ENCODE assay signal across 1 cellular context in the genomic region with DNA sequence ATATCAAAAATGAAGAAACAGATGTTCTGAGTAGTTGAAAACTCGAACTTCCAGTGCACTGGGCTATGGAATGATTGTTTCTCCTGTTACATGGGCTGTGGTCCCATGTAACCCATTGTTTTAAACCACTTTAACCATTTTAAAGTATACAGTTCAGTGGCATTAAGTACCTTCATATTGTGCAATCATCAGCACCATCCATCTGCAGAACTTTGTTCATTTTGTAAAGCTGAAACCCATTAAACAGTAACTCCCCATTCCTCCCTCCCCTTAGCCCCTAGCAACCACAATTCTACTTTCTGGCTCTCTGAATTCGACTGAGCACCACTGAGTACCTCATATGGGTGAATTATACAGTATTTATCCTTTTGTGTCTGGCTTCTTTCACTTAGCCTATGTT.
TF ChIP-seq lines count a peak whose summit lies in the region.

No MANE protein-coding gene starts in this region.

TF ChIP-seq in HepG2, 621 proteins besides CTCF, POLR2A, EP300 and RAD21 (continued from another document):
- TF ChIP-seq, protein P1, sequence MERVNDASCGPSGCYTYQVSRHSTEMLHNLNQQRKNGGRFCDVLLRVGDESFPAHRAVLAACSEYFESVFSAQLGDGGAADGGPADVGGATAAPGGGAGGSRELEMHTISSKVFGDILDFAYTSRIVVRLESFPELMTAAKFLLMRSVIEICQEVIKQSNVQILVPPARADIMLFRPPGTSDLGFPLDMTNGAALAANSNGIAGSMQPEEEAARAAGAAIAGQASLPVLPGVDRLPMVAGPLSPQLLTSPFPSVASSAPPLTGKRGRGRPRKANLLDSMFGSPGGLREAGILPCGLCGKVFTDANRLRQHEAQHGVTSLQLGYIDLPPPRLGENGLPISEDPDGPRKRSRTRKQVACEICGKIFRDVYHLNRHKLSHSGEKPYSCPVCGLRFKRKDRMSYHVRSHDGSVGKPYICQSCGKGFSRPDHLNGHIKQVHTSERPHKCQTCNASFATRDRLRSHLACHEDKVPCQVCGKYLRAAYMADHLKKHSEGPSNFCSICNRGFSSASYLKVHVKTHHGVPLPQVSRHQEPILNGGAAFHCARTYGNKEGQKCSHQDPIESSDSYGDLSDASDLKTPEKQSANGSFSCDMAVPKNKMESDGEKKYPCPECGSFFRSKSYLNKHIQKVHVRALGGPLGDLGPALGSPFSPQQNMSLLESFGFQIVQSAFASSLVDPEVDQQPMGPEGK (CRISPR knock-in tag; IDR thresholded peaks at IDR 0.05), result no peak
- TF ChIP-seq RBM22 (optimal IDR thresholded peaks at IDR 0.05; ENCODE audit: low read length) (no peak), ATM (IDR thresholded peaks at IDR 0.05; ENCODE audit: borderline replicate concordance) (no peak), SUZ12 (IDR thresholded peaks at IDR 0.05; ENCODE audit: low read depth, low read length) (no peak), NAIF1 (CRISPR knock-in tag; IDR thresholded peaks at IDR 0.05; ENCODE audit: borderline replicate concordance) (no peak), XRCC5 (optimal IDR thresholded peaks at IDR 0.05; ENCODE audit: low read length) (no peak), CCDC6 (CRISPR knock-in tag; IDR thresholded peaks at IDR 0.05) (no peak), CHCHD3 (CRISPR knock-in tag; IDR thresholded peaks at IDR 0.05) (no peak), FOSL1 (CRISPR knock-in tag; IDR thresholded peaks at IDR 0.05; ENCODE audit: borderline replicate concordance) (no peak), SOX13 (IDR thresholded peaks at IDR 0.05) (no peak), SOX13 (CRISPR knock-in tag; conservative IDR thresholded peaks at IDR 0.05 in 1 of 2, IDR thresholded peaks at IDR 0.05 in 1 of 2) (peak in 1 of 2 experiments; percentile 64; a peak in 2 of 4 replicates), SOX5 (CRISPR knock-in tag; IDR thresholded peaks at IDR 0.05; ENCODE audit: borderline replicate concordance) (peak; percentile 49; the same call in 1 of the 2 replicates), ZNF33B (CRISPR knock-in tag; IDR thresholded peaks at IDR 0.05) (no peak), ZEB1 (IDR thresholded peaks at IDR 0.05; ENCODE audit: insufficient replicate concordance, low read depth) (no peak), ZFY (CRISPR knock-in tag; IDR thresholded peaks at IDR 0.05) (no peak), YY1 (IDR thresholded peaks at IDR 0.05; ENCODE audit: insufficient read depth, insufficient replicate concordance, low read depth, low read length) (no peak), CBX5 (CRISPR knock-in tag; IDR thresholded peaks at IDR 0.05; ENCODE audit: borderline replicate concordance) (no peak), ZNF337 (CRISPR knock-in tag; IDR thresholded peaks at IDR 0.05; ENCODE audit: borderline replicate concordance, low read depth) (no peak), POGZ (CRISPR knock-in tag; IDR thresholded peaks at IDR 0.05) (0 out of 2 replicates have a peak, but pooled peaks have one; percentile 30), PPARG (CRISPR knock-in tag; conservative IDR thresholded peaks at IDR 0.05) (no peak), THYN1 (CRISPR knock-in tag; IDR thresholded peaks at IDR 0.05; ENCODE audit: borderline replicate concordance, low read depth) (no peak), MEF2D (CRISPR knock-in tag; IDR thresholded peaks at IDR 0.05) (0 out of 2 replicates have a peak, but pooled peaks have one; percentile 35), ZBTB21 (CRISPR knock-in tag; IDR thresholded peaks at IDR 0.05) (no peak), RXRA (CRISPR knock-in tag; IDR thresholded peaks at IDR 0.05) (no peak), ZSCAN12 (CRISPR knock-in tag; IDR thresholded peaks at IDR 0.05) (no peak), KLF16 (CRISPR knock-in tag; IDR thresholded peaks at IDR 0.05) (no peak), IKZF1 (IDR thresholded peaks at IDR 0.05) (no peak), KAT7 (CRISPR knock-in tag; IDR thresholded peaks at IDR 0.05; ENCODE audit: borderline replicate concordance) (no peak), SOX6 (IDR thresholded peaks at IDR 0.05) (no peak), SOX6 (CRISPR knock-in tag; IDR thresholded peaks at IDR 0.05) (peak; percentile 49; the same call in 1 of the 2 replicates), BHLHE40 (IDR thresholded peaks at IDR 0.05; ENCODE audit: low read length) (no peak), HIVEP1 (CRISPR knock-in tag; IDR thresholded peaks at IDR 0.05) (no peak), TSC22D2 (CRISPR knock-in tag; IDR thresholded peaks at IDR 0.05; ENCODE audit: borderline replicate concordance) (no peak)
- TF ChIP-seq, protein P2, sequence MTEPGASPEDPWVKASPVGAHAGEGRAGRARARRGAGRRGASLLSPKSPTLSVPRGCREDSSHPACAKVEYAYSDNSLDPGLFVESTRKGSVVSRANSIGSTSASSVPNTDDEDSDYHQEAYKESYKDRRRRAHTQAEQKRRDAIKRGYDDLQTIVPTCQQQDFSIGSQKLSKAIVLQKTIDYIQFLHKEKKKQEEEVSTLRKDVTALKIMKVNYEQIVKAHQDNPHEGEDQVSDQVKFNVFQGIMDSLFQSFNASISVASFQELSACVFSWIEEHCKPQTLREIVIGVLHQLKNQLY (CRISPR knock-in tag; IDR thresholded peaks at IDR 0.05), result no peak
- TF ChIP-seq, protein P3, sequence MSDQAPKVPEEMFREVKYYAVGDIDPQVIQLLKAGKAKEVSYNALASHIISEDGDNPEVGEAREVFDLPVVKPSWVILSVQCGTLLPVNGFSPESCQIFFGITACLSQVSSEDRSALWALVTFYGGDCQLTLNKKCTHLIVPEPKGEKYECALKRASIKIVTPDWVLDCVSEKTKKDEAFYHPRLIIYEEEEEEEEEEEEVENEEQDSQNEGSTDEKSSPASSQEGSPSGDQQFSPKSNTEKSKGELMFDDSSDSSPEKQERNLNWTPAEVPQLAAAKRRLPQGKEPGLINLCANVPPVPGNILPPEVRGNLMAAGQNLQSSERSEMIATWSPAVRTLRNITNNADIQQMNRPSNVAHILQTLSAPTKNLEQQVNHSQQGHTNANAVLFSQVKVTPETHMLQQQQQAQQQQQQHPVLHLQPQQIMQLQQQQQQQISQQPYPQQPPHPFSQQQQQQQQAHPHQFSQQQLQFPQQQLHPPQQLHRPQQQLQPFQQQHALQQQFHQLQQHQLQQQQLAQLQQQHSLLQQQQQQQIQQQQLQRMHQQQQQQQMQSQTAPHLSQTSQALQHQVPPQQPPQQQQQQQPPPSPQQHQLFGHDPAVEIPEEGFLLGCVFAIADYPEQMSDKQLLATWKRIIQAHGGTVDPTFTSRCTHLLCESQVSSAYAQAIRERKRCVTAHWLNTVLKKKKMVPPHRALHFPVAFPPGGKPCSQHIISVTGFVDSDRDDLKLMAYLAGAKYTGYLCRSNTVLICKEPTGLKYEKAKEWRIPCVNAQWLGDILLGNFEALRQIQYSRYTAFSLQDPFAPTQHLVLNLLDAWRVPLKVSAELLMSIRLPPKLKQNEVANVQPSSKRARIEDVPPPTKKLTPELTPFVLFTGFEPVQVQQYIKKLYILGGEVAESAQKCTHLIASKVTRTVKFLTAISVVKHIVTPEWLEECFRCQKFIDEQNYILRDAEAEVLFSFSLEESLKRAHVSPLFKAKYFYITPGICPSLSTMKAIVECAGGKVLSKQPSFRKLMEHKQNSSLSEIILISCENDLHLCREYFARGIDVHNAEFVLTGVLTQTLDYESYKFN (CRISPR knock-in tag; conservative IDR thresholded peaks at IDR 0.05), result peak; percentile 37; the same call in 1 of the 2 replicates
- TF ChIP-seq, protein P4, sequence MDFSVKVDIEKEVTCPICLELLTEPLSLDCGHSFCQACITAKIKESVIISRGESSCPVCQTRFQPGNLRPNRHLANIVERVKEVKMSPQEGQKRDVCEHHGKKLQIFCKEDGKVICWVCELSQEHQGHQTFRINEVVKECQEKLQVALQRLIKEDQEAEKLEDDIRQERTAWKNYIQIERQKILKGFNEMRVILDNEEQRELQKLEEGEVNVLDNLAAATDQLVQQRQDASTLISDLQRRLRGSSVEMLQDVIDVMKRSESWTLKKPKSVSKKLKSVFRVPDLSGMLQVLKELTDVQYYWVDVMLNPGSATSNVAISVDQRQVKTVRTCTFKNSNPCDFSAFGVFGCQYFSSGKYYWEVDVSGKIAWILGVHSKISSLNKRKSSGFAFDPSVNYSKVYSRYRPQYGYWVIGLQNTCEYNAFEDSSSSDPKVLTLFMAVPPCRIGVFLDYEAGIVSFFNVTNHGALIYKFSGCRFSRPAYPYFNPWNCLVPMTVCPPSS (IDR thresholded peaks at IDR 0.05), result no peak
- TF ChIP-seq, protein P5, sequence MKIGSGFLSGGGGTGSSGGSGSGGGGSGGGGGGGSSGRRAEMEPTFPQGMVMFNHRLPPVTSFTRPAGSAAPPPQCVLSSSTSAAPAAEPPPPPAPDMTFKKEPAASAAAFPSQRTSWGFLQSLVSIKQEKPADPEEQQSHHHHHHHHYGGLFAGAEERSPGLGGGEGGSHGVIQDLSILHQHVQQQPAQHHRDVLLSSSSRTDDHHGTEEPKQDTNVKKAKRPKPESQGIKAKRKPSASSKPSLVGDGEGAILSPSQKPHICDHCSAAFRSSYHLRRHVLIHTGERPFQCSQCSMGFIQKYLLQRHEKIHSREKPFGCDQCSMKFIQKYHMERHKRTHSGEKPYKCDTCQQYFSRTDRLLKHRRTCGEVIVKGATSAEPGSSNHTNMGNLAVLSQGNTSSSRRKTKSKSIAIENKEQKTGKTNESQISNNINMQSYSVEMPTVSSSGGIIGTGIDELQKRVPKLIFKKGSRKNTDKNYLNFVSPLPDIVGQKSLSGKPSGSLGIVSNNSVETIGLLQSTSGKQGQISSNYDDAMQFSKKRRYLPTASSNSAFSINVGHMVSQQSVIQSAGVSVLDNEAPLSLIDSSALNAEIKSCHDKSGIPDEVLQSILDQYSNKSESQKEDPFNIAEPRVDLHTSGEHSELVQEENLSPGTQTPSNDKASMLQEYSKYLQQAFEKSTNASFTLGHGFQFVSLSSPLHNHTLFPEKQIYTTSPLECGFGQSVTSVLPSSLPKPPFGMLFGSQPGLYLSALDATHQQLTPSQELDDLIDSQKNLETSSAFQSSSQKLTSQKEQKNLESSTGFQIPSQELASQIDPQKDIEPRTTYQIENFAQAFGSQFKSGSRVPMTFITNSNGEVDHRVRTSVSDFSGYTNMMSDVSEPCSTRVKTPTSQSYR (CRISPR knock-in tag; IDR thresholded peaks at IDR 0.05; ENCODE audit: borderline replicate concordance), result no peak
- TF ChIP-seq, protein P6, sequence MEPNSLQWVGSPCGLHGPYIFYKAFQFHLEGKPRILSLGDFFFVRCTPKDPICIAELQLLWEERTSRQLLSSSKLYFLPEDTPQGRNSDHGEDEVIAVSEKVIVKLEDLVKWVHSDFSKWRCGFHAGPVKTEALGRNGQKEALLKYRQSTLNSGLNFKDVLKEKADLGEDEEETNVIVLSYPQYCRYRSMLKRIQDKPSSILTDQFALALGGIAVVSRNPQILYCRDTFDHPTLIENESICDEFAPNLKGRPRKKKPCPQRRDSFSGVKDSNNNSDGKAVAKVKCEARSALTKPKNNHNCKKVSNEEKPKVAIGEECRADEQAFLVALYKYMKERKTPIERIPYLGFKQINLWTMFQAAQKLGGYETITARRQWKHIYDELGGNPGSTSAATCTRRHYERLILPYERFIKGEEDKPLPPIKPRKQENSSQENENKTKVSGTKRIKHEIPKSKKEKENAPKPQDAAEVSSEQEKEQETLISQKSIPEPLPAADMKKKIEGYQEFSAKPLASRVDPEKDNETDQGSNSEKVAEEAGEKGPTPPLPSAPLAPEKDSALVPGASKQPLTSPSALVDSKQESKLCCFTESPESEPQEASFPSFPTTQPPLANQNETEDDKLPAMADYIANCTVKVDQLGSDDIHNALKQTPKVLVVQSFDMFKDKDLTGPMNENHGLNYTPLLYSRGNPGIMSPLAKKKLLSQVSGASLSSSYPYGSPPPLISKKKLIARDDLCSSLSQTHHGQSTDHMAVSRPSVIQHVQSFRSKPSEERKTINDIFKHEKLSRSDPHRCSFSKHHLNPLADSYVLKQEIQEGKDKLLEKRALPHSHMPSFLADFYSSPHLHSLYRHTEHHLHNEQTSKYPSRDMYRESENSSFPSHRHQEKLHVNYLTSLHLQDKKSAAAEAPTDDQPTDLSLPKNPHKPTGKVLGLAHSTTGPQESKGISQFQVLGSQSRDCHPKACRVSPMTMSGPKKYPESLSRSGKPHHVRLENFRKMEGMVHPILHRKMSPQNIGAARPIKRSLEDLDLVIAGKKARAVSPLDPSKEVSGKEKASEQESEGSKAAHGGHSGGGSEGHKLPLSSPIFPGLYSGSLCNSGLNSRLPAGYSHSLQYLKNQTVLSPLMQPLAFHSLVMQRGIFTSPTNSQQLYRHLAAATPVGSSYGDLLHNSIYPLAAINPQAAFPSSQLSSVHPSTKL (CRISPR knock-in tag; IDR thresholded peaks at IDR 0.05), result peak; percentile 35; the same call in 1 of the 2 replicates
